ENCODE assay signal across 8 cellular contexts in the genomic region with DNA sequence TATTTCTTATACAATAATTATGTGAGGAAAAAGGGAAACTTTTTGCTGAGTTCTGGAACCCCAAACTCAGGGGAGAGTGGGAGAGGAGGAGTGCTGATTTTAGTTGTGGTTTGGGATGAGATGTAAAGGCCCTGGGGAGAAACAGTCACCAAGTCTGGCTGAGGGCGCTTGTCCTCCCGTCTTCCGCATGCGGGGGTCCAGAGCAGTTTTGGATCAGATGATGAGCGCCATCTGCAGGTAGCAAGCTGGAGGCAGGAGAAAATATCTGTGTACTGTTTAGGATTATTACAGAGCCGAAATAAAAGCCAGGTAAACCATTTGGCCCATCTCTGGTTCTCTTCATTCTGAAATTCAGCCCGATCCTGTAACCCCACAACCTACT. TPM values are rescaled to one million over a fixed set of nuclear protein-coding genes. Genes with fewer than 3 reads are reported as not detected.
DNase-seq lines count a peak whose midpoint lies in the region; ATAC-seq and TF ChIP-seq lines count a peak whose summit lies in the region.

No MANE protein-coding gene starts in this region.

- no peaks in the 10 kb centered on the region for H3K27me3 Mint-ChIP-seq in chondrocyte (ENCODE audit: low read depth)

- ATAC-seq in HG03135 (IDR thresholded peaks at IDR 0.05; ENCODE audit: unreplicated experiment) (peak; percentile 43), HG02763 (IDR thresholded peaks at IDR 0.05; ENCODE audit: unreplicated experiment) (no peak)

- no peaks in the 10 kb centered on the region for H3K27me3 ChIP-seq in GM06990 (replicated peaks; ENCODE audit: control insufficient read depth, insufficient read depth, low read length)

- peak overlapping the region; percentile 43 for H3K4me3 Mint-ChIP-seq in chondrocyte (ENCODE audit: unreplicated experiment)

- peak overlapping the region; percentile 38 for H3K27ac Mint-ChIP-seq in chondrocyte (ENCODE audit: unreplicated experiment)

- peak overlapping the region; percentile 90 for H3K4me3 ChIP-seq in GM06990 (replicated peaks; ENCODE audit: low read depth, low read length)

- H3K9me3 Mint-ChIP-seq in chondrocyte (ENCODE audit: low read depth), result no peaks in the 10 kb centered on the region

- H3K36me3 ChIP-seq in GM06990 (ENCODE audit: control insufficient read depth, insufficient read depth, low read length), result no peaks in the 10 kb centered on the region

- H3K4me1 Mint-ChIP-seq in chondrocyte (ENCODE audit: low read depth), result peaks cover 42% of the 10 kb centered on the region

- TF ChIP-seq CTCF in GM06990 (IDR thresholded peaks at IDR 0.05; ENCODE audit: insufficient read depth, low read length, poor library complexity, severe bottlenecking) (peak; percentile 87), chondrocyte (IDR thresholded peaks at IDR 0.05) (peak; percentile 96)

- H3K36me3 Mint-ChIP-seq in chondrocyte (ENCODE audit: low read depth), result no peaks in the 10 kb centered on the region

- peak; percentile 60 for DNase-seq in GM06990 (ENCODE audit: extremely low read depth, insufficient read length)
- DNase-seq in NCI-H446 (lab: John Stamatoyannopoulos, UW), result peak; percentile 35 to 77
- DNase-seq in activated CD4-positive, alpha-beta T cell treated with anti-CD3 and anti-CD28 coated beads for 1 hour, result peak; percentile 71
- no peak for DNase-seq in chondrocyte (ENCODE audit: low spot score)
- peak; percentile 90 for DNase-seq in left kidney (ENCODE audit: low read depth, low spot score)
- peak; percentile 81 for DNase-seq in stimulated activated CD4-positive, alpha-beta T cell treated with anti-CD3 and anti-CD28 coated beads, Interleukin-1b, Interleukin-23, amount 100 ng/mL, for 48 hours

RNA-seq across cellular contexts. Expression of a gene that starts 1.6 kb away (rescaled TPM):
- total RNA-seq in chondrocyte, result 14.1 to 29.0 TPM (median 15.3 TPM) in 3 replicates
